In genomic region chr2:100290718-100291151, GRCh38 we compare ENCODE assay signal across 14 cellular contexts. TPM values are rescaled to one million over a fixed set of nuclear protein-coding genes. Genes with fewer than 3 reads are reported as not detected.
DNase-seq lines count a peak whose midpoint lies in the region.
"Had no signal": no experiment of that assay in that cellular context is flagged by ENCODE, and none has a peak within 500 bp of the region (broad histone marks: within the 10 kb centered on the region; RNA-seq: fewer than 3 reads in every experiment).

No MANE protein-coding gene starts in this region.

- peak overlapping the region; percentile 91 for H3K14ac ChIP-seq in trophoblast cell (ENCODE audit: low read length)

- no peak overlapping the region for H3K4me3 ChIP-seq in BLaER1 treated with 17β-estradiol and CSF1 and Interleukin-3, amounts not matched to agents 10 nM and 100 nM
- H3K4me3 ChIP-seq in Karpas-422 (ENCODE audit: low read length) = no peak overlapping the region
- H3K4me3 ChIP-seq in trophoblast cell (ENCODE audit: low read depth, low read length) = no peak overlapping the region
- H3K4me3 ChIP-seq: heart left ventricle, tibial artery had no signal

- no peaks in the 10 kb centered on the region for H3K36me3 ChIP-seq in BLaER1 treated with 17β-estradiol and CSF1 and Interleukin-3, amounts not matched to agents 10 nM and 100 nM
- H3K36me3 ChIP-seq in Karpas-422 (ENCODE audit: insufficient read depth, low read length) (no peaks in the 10 kb centered on the region), trophoblast cell (ENCODE audit: control insufficient read depth in 1 of 2, insufficient read depth in 2 of 2, low read length in 2 of 2) (no peaks in the 10 kb centered on the region)

- peaks cover 27% of the 10 kb centered on the region for H3K79me1 ChIP-seq in trophoblast cell (ENCODE audit: low read length)

- H3K79me2 ChIP-seq in Karpas-422 (ENCODE audit: low read length) (no peaks in the 10 kb centered on the region), trophoblast cell (ENCODE audit: control insufficient read depth, insufficient read depth, low read length, poor library complexity) (peaks cover 2% of the 10 kb centered on the region)

- H4K8ac ChIP-seq in trophoblast cell (ENCODE audit: low read depth, low read length) = peak overlapping the region; percentile 75

- WGBS in trophoblast cell (ENCODE audit: extremely low coverage, insufficient coverage, insufficient read length) = no CpG with 5 or more reads among the region's 7 CpGs

- peak overlapping the region; percentile 52 for H2AK5ac ChIP-seq in trophoblast cell (ENCODE audit: low read length)

- H3K4me1 ChIP-seq in BLaER1 treated with 17β-estradiol and CSF1 and Interleukin-3, amounts not matched to agents 10 nM and 100 nM = peaks cover 17 to 28% (median 22%) of the 10 kb centered on the region in 10 experiments
- peaks cover 9% of the 10 kb centered on the region; the same call in 1 of the 2 replicates for H3K4me1 ChIP-seq in Karpas-422 (ENCODE audit: low read length)
- peaks cover 21 to 31% of the 10 kb centered on the region in 2 experiments for H3K4me1 ChIP-seq in trophoblast cell (ENCODE audit: control insufficient read depth in 1 of 2, insufficient read depth in 2 of 2, low read length in 2 of 2)

- peaks cover 0 to 3% (median 0%) of the 10 kb centered on the region in 11 experiments; a peak in 1 of 22 replicates for H3K9me3 ChIP-seq in BLaER1 treated with 17β-estradiol and CSF1 and Interleukin-3, amounts not matched to agents 10 nM and 100 nM (replicated peaks in 1 of 11)
- H3K9me3 ChIP-seq in Karpas-422 (ENCODE audit: low read length) = no peaks in the 10 kb centered on the region
- H3K9me3 ChIP-seq in trophoblast cell (ENCODE audit: insufficient read depth, low read depth, low read length) = peaks cover 2% of the 10 kb centered on the region
- H3K9me3 ChIP-seq: heart left ventricle, tibial artery had no signal

- DNase-seq in Karpas-422 (no peak), caudate nucleus (lab: John Stamatoyannopoulos, UW) (no peak), trophoblast cell (no peak), SIG-M5 (lab: John Stamatoyannopoulos, UW) (no peak), NCI-H2081 (lab: John Stamatoyannopoulos, UW) (no peak), NCI-H345 (lab: John Stamatoyannopoulos, UW) (no peak)
- DNase-seq in activated CD4-positive, alpha-beta T cell treated with anti-CD3 and anti-CD28 coated beads for 4 hours = no peak
- DNase-seq: activated naive CD4-positive, alpha-beta T cell; left ventricle myocardium superior; NCI-H187 had no signal

- H3K27ac ChIP-seq in BLaER1 treated with 17β-estradiol and CSF1 and Interleukin-3, amounts not matched to agents 10 nM and 100 nM = peak overlapping the region in 1 of 11 experiments; percentile 56; a peak in 1 of 22 replicates
- H3K27ac ChIP-seq in Karpas-422 (ENCODE audit: low read length) (no peak overlapping the region), caudate nucleus (ENCODE audit: low read depth, low read length) (peak overlapping the region; percentile 85), trophoblast cell (ENCODE audit: low read depth, low read length) (peak overlapping the region; percentile 86)
- H3K27ac ChIP-seq: tibial artery had no signal

- no peak overlapping the region for H3K23ac ChIP-seq in trophoblast cell (ENCODE audit: low read length)

- H2BK5ac ChIP-seq in trophoblast cell (ENCODE audit: low read depth, low read length, poor library complexity) = peak overlapping the region; percentile 89

- H2BK12ac ChIP-seq in trophoblast cell (ENCODE audit: low read length) = peak overlapping the region; percentile 99

- peak overlapping the region; percentile 21 to 68 (median 57); a peak in 20 of 22 replicates for H3K4me2 ChIP-seq in BLaER1 treated with 17β-estradiol and CSF1 and Interleukin-3, amounts not matched to agents 10 nM and 100 nM
- H3K4me2 ChIP-seq in Karpas-422 (ENCODE audit: low read depth, low read length, poor library complexity, severe bottlenecking) (no peak overlapping the region), trophoblast cell (ENCODE audit: low read length) (peak overlapping the region; percentile 2)

- no peaks in the 10 kb centered on the region for H3K9me2 ChIP-seq in Karpas-422 (replicated peaks; ENCODE audit: insufficient read depth, low read length)

- peak overlapping the region; percentile 22 for H3K4ac ChIP-seq in trophoblast cell (ENCODE audit: low read depth, low read length)

- peaks cover 0 to 34% (median 14%) of the 10 kb centered on the region in 11 experiments; a peak in 12 of 22 replicates for H3K27me3 ChIP-seq in BLaER1 treated with 17β-estradiol and CSF1 and Interleukin-3, amounts not matched to agents 10 nM and 100 nM
- H3K27me3 ChIP-seq in Karpas-422 (ENCODE audit: low read length) = no peaks in the 10 kb centered on the region
- no peaks in the 10 kb centered on the region for H3K27me3 ChIP-seq in trophoblast cell (ENCODE audit: insufficient read depth, low read length)
- H3K27me3 ChIP-seq: heart left ventricle, tibial artery had no signal

- H4K91ac ChIP-seq in trophoblast cell (ENCODE audit: low read depth, low read length) = peak overlapping the region; percentile 95

- H2AFZ ChIP-seq in Karpas-422 (ENCODE audit: low read length) (peak overlapping the region; percentile 58; the same call in 1 of the 2 replicates), trophoblast cell (ENCODE audit: insufficient read depth, low read length, poor library complexity) (no peak overlapping the region)

- peak overlapping the region; percentile 87 for H3K18ac ChIP-seq in trophoblast cell (ENCODE audit: low read length)

- peak overlapping the region; percentile 74 for H4K12ac ChIP-seq in trophoblast cell (ENCODE audit: low read depth, low read length)

- H3K9ac ChIP-seq in BLaER1 treated with 17β-estradiol and CSF1 and Interleukin-3, amounts not matched to agents 10 nM and 100 nM = no peak overlapping the region
- H3K9ac ChIP-seq in Karpas-422 (ENCODE audit: low read length) (no peak overlapping the region), trophoblast cell (ENCODE audit: low read length) (no peak overlapping the region)

- no peaks in the 10 kb centered on the region; a peak in 1 of 22 replicates for H4K20me1 ChIP-seq in BLaER1 treated with 17β-estradiol and CSF1 and Interleukin-3, amounts not matched to agents 10 nM and 100 nM
- no peaks in the 10 kb centered on the region for H4K20me1 ChIP-seq in Karpas-422 (ENCODE audit: insufficient read depth, low read depth, low read length)

- peak overlapping the region; percentile 96 for H2BK120ac ChIP-seq in trophoblast cell (ENCODE audit: insufficient read depth, low read length, poor library complexity)

RNA-seq across cellular contexts. Expression of gene LONRF2, which starts 31.6 kb away (rescaled TPM):
- total RNA-seq in Karpas-422 (2014; rRNA removed; shearing (Covaris generic); ENCODE audit: low replicate concordance) = not detected in 2 replicates
- polyA plus RNA-seq in trophoblast cell (2013) = 1.8 and 2.0 TPM in 2 replicates
- polyA plus RNA-seq: immature natural killer cell had no signal
